Comparison of ENCODE assay signal across 9 cellular contexts in genomic region chr10:100006241-100006886, GRCh38. TPM values are rescaled to one million over a fixed set of nuclear protein-coding genes. Genes with fewer than 3 reads are reported as not detected.
DNase-seq lines count a peak whose midpoint lies in the region; ATAC-seq and TF ChIP-seq lines count a peak whose summit lies in the region.
"Had no signal": no experiment of that assay in that cellular context is flagged by ENCODE, and none has a peak within 500 bp of the region (broad histone marks: within the 10 kb centered on the region; RNA-seq: fewer than 3 reads in every experiment).

No MANE protein-coding gene starts in this region.

- H3K9me3 Mint-ChIP-seq in activated naive CD4-positive, alpha-beta T cell treated with anti-CD3 and anti-CD28 coated beads, Interleukin-2, amount 50 U/mL, for 72 hours: no peaks in the 10 kb centered on the region
- peaks cover 6% of the 10 kb centered on the region for H3K9me3 Mint-ChIP-seq in glutamatergic neuron (ENCODE audit: unreplicated experiment)

- peaks cover 7% of the 10 kb centered on the region for H3K4me1 Mint-ChIP-seq in glutamatergic neuron (ENCODE audit: low read depth, unreplicated experiment)

- H3K27me3 Mint-ChIP-seq in glutamatergic neuron (ENCODE audit: unreplicated experiment): peaks cover 2% of the 10 kb centered on the region

- peak; percentile 67 to 76 for ATAC-seq in activated naive CD4-positive, alpha-beta T cell treated with anti-CD3 and anti-CD28 coated beads, Interleukin-2, amount 50 U/mL, for 72 hours
- no peak for ATAC-seq in HG02981 (IDR thresholded peaks at IDR 0.05; ENCODE audit: unreplicated experiment)

- H3K36me3 Mint-ChIP-seq in activated naive CD4-positive, alpha-beta T cell treated with anti-CD3 and anti-CD28 coated beads, Interleukin-2, amount 50 U/mL, for 72 hours: no peaks in the 10 kb centered on the region
- peaks cover 4% of the 10 kb centered on the region for H3K36me3 Mint-ChIP-seq in glutamatergic neuron (ENCODE audit: unreplicated experiment)

- peak overlapping the region in 1 of 2 donors; percentile 25 for H3K27ac Mint-ChIP-seq in activated naive CD4-positive, alpha-beta T cell treated with anti-CD3 and anti-CD28 coated beads, Interleukin-2, amount 50 U/mL, for 72 hours
- no peak overlapping the region for H3K27ac Mint-ChIP-seq in glutamatergic neuron (ENCODE audit: unreplicated experiment)

- no peak for TF ChIP-seq CTCF in glutamatergic neuron (IDR thresholded peaks at IDR 0.05; ENCODE audit: partially characterized antibody, unreplicated experiment)

- DNase-seq in activated naive CD4-positive, alpha-beta T cell treated with anti-CD3 and anti-CD28 coated beads, Interleukin-2, amount 50 U/mL, for 72 hours (ENCODE audit: low spot score in 2 of 2): no peak
- no peak for DNase-seq in activated naive CD4-positive, alpha-beta T cell treated with anti-CD3 and anti-CD28 coated beads, Interleukin-2, amount 50 U/mL, for 16 hours
- DNase-seq in SIG-M5 (lab: John Stamatoyannopoulos, UW): peak; percentile 4
- DNase-seq in fibroblast of peridontal ligament (ENCODE audit: extremely low read depth): peak; percentile 92
- no peak for DNase-seq in glutamatergic neuron
- no peak for DNase-seq in NCI-H1105 treated with DMSO at 0.1 percent for 48 hours (lab: John Stamatoyannopoulos, UW)

- H3K27ac ChIP-seq in skin epidermis: peak overlapping the region in 17 of 21 experiments; percentile 35 to 79 (median 69)
- H3K27ac ChIP-seq: cardiac muscle cell had no signal

- no peak overlapping the region for H3K4me3 Mint-ChIP-seq in glutamatergic neuron (ENCODE audit: unreplicated experiment)

- no peak overlapping the region for H3K4me3 ChIP-seq in skin epidermis
- H3K4me3 ChIP-seq: cardiac muscle cell had no signal

RNA-seq across cellular contexts. Expression of gene DNMBP, which starts 3.4 kb away (rescaled TPM):
- total RNA-seq in activated naive CD4-positive, alpha-beta T cell treated with anti-CD3 and anti-CD28 coated beads, Interleukin-2, amount 50 U/mL, for 72 hours: 1 to 10 TPM; 3.2 to 3.4 TPM
- 9.5 TPM for total RNA-seq in glutamatergic neuron (ENCODE audit: unreplicated experiment)

Comparison
In these comparisons a context has a peak if more than half of its experiments do, and no peak if none do; other contexts are left out.
1. DNase-seq: peak in SIG-M5 (single experiment) and fibroblast of peridontal ligament (single experiment); none in activated naive CD4-positive, alpha-beta T cell treated with anti-CD3 and anti-CD28 coated beads, Interleukin-2, amount 50 U/mL, for 72 hours (0 of 2), activated naive CD4-positive, alpha-beta T cell treated with anti-CD3 and anti-CD28 coated beads, Interleukin-2, amount 50 U/mL, for 16 hours (single experiment), glutamatergic neuron (single experiment) and NCI-H1105 treated with DMSO at 0.1 percent for 48 hours (single experiment).